12 cellular contexts compared by ENCODE assay signal in genomic region chr11:128424867-128425285, GRCh38.
DNase-seq lines count a peak whose midpoint lies in the region; ATAC-seq and TF ChIP-seq lines count a peak whose summit lies in the region.
"Had no signal": no experiment of that assay in that cellular context is flagged by ENCODE, and none has a peak within 500 bp of the region (broad histone marks: within the 10 kb centered on the region; RNA-seq: fewer than 3 reads in every experiment).

No MANE protein-coding gene starts in this region.

- 43 to 50% methylated on average over 8 of the region's 8 CpGs for WGBS in aorta, 2 donors

- peak; percentile 80 for ATAC-seq in aorta (ENCODE audit: low FRiP score)
- ATAC-seq: HCT116, PC-3 had no signal

- peaks cover 56% of the 10 kb centered on the region for H3K4me1 Mint-ChIP-seq in activated naive CD8-positive, alpha-beta T cell (ENCODE audit: low read depth)
- H3K4me1 Mint-ChIP-seq in activated naive CD8-positive, alpha-beta T cell treated with anti-CD3 and anti-CD28 coated beads for 36 hours, result peaks cover 61% of the 10 kb centered on the region
- peaks cover 71% of the 10 kb centered on the region for H3K4me1 Mint-ChIP-seq in nephron progenitor cell

- H3K27ac ChIP-seq in aorta (ENCODE audit: low read depth in 1 of 2, low read length in 2 of 2), result peak overlapping the region in 1 of 2 donors; percentile 80

- no peaks in the 10 kb centered on the region for H3K27me3 ChIP-seq in aorta (ENCODE audit: control insufficient read depth in 1 of 2, insufficient read depth in 2 of 2, low read length in 1 of 2)

- no peaks in the 10 kb centered on the region for H3K36me3 Mint-ChIP-seq in activated naive CD8-positive, alpha-beta T cell
- no peaks in the 10 kb centered on the region for H3K36me3 Mint-ChIP-seq in activated naive CD8-positive, alpha-beta T cell treated with anti-CD3 and anti-CD28 coated beads for 36 hours
- H3K36me3 Mint-ChIP-seq in nephron progenitor cell (ENCODE audit: low read depth), result no peaks in the 10 kb centered on the region

- H3K4me3 ChIP-seq in fibroblast of pulmonary artery (replicated peaks; ENCODE audit: low read depth, low read length) (no peak overlapping the region), aorta (ENCODE audit: low read length in 2 of 2) (no peak overlapping the region)

- peak overlapping the region; percentile 28 for H3K27ac Mint-ChIP-seq in activated naive CD8-positive, alpha-beta T cell
- H3K27ac Mint-ChIP-seq in activated naive CD8-positive, alpha-beta T cell treated with anti-CD3 and anti-CD28 coated beads for 36 hours, result no peak overlapping the region
- H3K27ac Mint-ChIP-seq in nephron progenitor cell, result peak overlapping the region; percentile 98

- H3K36me3 ChIP-seq in aorta (ENCODE audit: control insufficient read depth in 1 of 2, insufficient read depth in 2 of 2, low read length in 1 of 2), result no peaks in the 10 kb centered on the region

- no peak overlapping the region for H3K4me3 Mint-ChIP-seq in activated naive CD8-positive, alpha-beta T cell
- no peak overlapping the region for H3K4me3 Mint-ChIP-seq in activated naive CD8-positive, alpha-beta T cell treated with anti-CD3 and anti-CD28 coated beads for 36 hours
- no peak overlapping the region for H3K4me3 Mint-ChIP-seq in nephron progenitor cell

- H3K27me3 Mint-ChIP-seq in activated naive CD8-positive, alpha-beta T cell, result no peaks in the 10 kb centered on the region
- H3K27me3 Mint-ChIP-seq in activated naive CD8-positive, alpha-beta T cell treated with anti-CD3 and anti-CD28 coated beads for 36 hours, result no peaks in the 10 kb centered on the region
- H3K27me3 Mint-ChIP-seq in nephron progenitor cell (ENCODE audit: low read depth, poor library complexity), result peaks cover 2% of the 10 kb centered on the region

- no peaks in the 10 kb centered on the region for H3K9me3 Mint-ChIP-seq in activated naive CD8-positive, alpha-beta T cell (ENCODE audit: low read depth)
- no peaks in the 10 kb centered on the region for H3K9me3 Mint-ChIP-seq in activated naive CD8-positive, alpha-beta T cell treated with anti-CD3 and anti-CD28 coated beads for 36 hours
- H3K9me3 Mint-ChIP-seq in nephron progenitor cell, result no peaks in the 10 kb centered on the region

- DNase-seq in activated naive CD8-positive, alpha-beta T cell treated with anti-CD3 and anti-CD28 coated beads for 36 hours, result no peak
- DNase-seq in fibroblast of pulmonary artery (ENCODE audit: low read depth) (peak; percentile 59), nephron progenitor cell (peak; percentile 30), aorta (peak; percentile 74 to 83), C1 segment of cervical spinal cord (lab: John Stamatoyannopoulos, UW) (no peak)
- no peak for DNase-seq in central memory CD4-positive, alpha-beta T cell
- DNase-seq in stimulated activated CD4-positive, alpha-beta T cell treated with anti-CD3 and anti-CD28 coated beads, Interleukin-4, amount 100 ng/mL, for 1 hour, result no peak
- DNase-seq: activated CD4-positive, alpha-beta T cell treated with anti-CD3 and anti-CD28 coated beads for 4 hours; PC-3; stimulated activated CD4-positive, alpha-beta T cell treated with anti-CD3 and anti-CD28 coated beads, Interleukin-4, amount 100 ng/mL, for 24 hours had no signal

- intact Hi-C loops in aorta (cut with DNase I), result no loop called here

- H3K4me1 ChIP-seq in aorta (ENCODE audit: control insufficient read depth in 1 of 2, insufficient read depth in 2 of 2, low read length in 2 of 2), result peaks cover 0 to 3% of the 10 kb centered on the region in 2 donors

- no peaks in the 10 kb centered on the region for H3K9me3 ChIP-seq in aorta (ENCODE audit: control insufficient read depth, low read length)

- TF ChIP-seq CTCF in fibroblast of pulmonary artery (IDR thresholded peaks at IDR 0.05; ENCODE audit: low read length, missing control alignments), result no peak
- TF ChIP-seq CTCF in nephron progenitor cell (IDR thresholded peaks at IDR 0.05), result no peak

Comparison
In these comparisons a context has a peak if more than half of its experiments do, and no peak if none do; other contexts are left out.
1. DNase-seq: peak in fibroblast of pulmonary artery (single experiment), nephron progenitor cell (single experiment) and aorta (2 of 2); none in activated naive CD8-positive, alpha-beta T cell treated with anti-CD3 and anti-CD28 coated beads for 36 hours (single experiment), C1 segment of cervical spinal cord (0 of 14), central memory CD4-positive, alpha-beta T cell (single experiment) and stimulated activated CD4-positive, alpha-beta T cell treated with anti-CD3 and anti-CD28 coated beads, Interleukin-4, amount 100 ng/mL, for 1 hour (single experiment).